In genomic region chr6:158762787-158763439, GRCh38 we compare ENCODE assay signal across 14 cellular contexts. TPM values are rescaled to one million over a fixed set of nuclear protein-coding genes. Genes with fewer than 3 reads are reported as not detected.
DNase-seq lines count a peak whose midpoint lies in the region; ATAC-seq, FAIRE-seq and TF ChIP-seq lines count a peak whose summit lies in the region.
"Had no signal": no experiment of that assay in that cellular context is flagged by ENCODE, and none has a peak within 500 bp of the region (broad histone marks: within the 10 kb centered on the region; RNA-seq: fewer than 3 reads in every experiment).

No MANE protein-coding gene starts in this region.

- H2BK15ac ChIP-seq in H1 (ENCODE audit: low read length) = no peak overlapping the region

- H3K4me2 ChIP-seq in H1 (ENCODE audit: insufficient read depth in 1 of 2, low read depth in 2 of 2, low read length in 2 of 2) = no peak overlapping the region

- H3K23me2 ChIP-seq in H1 (ENCODE audit: low read depth, low read length) = no peaks in the 10 kb centered on the region; the same call in 1 of the 2 replicates

- peaks cover 18 to 35% (median 24%) of the 10 kb centered on the region in 4 experiments for H3K36me3 ChIP-seq in H1 (ENCODE audit: control insufficient read depth in 2 of 4, insufficient read depth in 4 of 4, low read length in 3 of 4)
- H3K36me3 ChIP-seq in naive thymus-derived CD4-positive, alpha-beta T cell (ENCODE audit: control insufficient read depth in 2 of 3, insufficient read depth in 3 of 3, low read length in 3 of 3) = peaks cover 0 to 88% (median 14%) of the 10 kb centered on the region in 3 experiments

- no peak overlapping the region for H2BK20ac ChIP-seq in H1 (ENCODE audit: low read length)

- peaks cover 0 to 15% (median 8%) of the 10 kb centered on the region in 4 experiments; a peak in 6 of 7 replicates for H3K4me1 ChIP-seq in H1 (replicated peaks in 1 of 4; ENCODE audit: control insufficient read depth in 3 of 4, insufficient read depth in 4 of 4, low read length in 3 of 4)
- H3K4me1 ChIP-seq in naive thymus-derived CD4-positive, alpha-beta T cell (ENCODE audit: control insufficient read depth in 2 of 2, insufficient read depth in 2 of 2, low read length in 2 of 2) = no peaks in the 10 kb centered on the region

- H3K9ac ChIP-seq in H1 (replicated peaks in 1 of 4; ENCODE audit: extremely low read depth in 1 of 4, low read depth in 3 of 4, low read length in 3 of 4) = no peak overlapping the region; a peak in 1 of 7 replicates

- H3K27ac ChIP-seq in H1 (ENCODE audit: low read depth, low read length) = 0 out of 2 replicates have a peak overlapping the region, but pooled peaks have one; percentile 11
- peak overlapping the region; percentile 34 for H3K27ac ChIP-seq in naive thymus-derived CD4-positive, alpha-beta T cell (ENCODE audit: low read depth, low read length)
- H3K27ac ChIP-seq: HL-60 had no signal

- CTCF ChIA-PET in Calu3 (lab: Charles Lee) (interaction anchor here (0.5 to 1.1 kb wide), 2 partner anchors 10 to 24 kb away, joined by 3 to 5 read pairs; no protein-coding TSS in a partner anchor), H1 (lab: Charles Lee; ENCODE audit: partially characterized antibody) (interaction anchor here (0.7 to 2.7 kb wide), 11 partner anchors 10 to 340 kb away, joined by 3 to 7 read pairs (median 4); no protein-coding TSS in a partner anchor)
- CTCF ChIA-PET in naive thymus-derived CD4-positive, alpha-beta T cell (lab: Charles Lee) = no interaction called here

- TF ChIP-seq POLR2A in H1 (IDR thresholded peaks at IDR 0.05; ENCODE audit: control extremely low read depth in 1 of 2, low read depth in 2 of 2, low read length in 2 of 2) = no peak

- peaks cover 94% of the 10 kb centered on the region for H3K36me3 Mint-ChIP-seq in Calu3 (ENCODE audit: insufficient read depth, unreplicated experiment)
- peaks cover 10 to 59% (median 25%) of the 10 kb centered on the region in 5 donors for H3K36me3 Mint-ChIP-seq in naive thymus-derived CD4-positive, alpha-beta T cell

- H3K4me3 Mint-ChIP-seq in Calu3 (ENCODE audit: low read depth, unreplicated experiment) = no peak overlapping the region
- H3K4me3 Mint-ChIP-seq in naive thymus-derived CD4-positive, alpha-beta T cell = no peak overlapping the region

- no TSS peak for BruUV-seq in Calu3 (replicated peaks; lab: Mats Ljungman, UMichigan)

- no peak for ATAC-seq in naive thymus-derived CD4-positive, alpha-beta T cell
- ATAC-seq in GM21529 (IDR thresholded peaks at IDR 0.05; ENCODE audit: unreplicated experiment) (no peak), HG03159 (IDR thresholded peaks at IDR 0.05; ENCODE audit: unreplicated experiment) (no peak)

- TF ChIP-seq CTCF in Calu3 (IDR thresholded peaks at IDR 0.05; ENCODE audit: unreplicated experiment) (no peak), H1 (IDR thresholded peaks at IDR 0.05; ENCODE audit: control extremely low read depth in 1 of 3, insufficient read depth in 1 of 3, low read depth in 1 of 3, low read length in 3 of 3) (no peak)

- no peak overlapping the region for H2BK5ac ChIP-seq in H1 (ENCODE audit: low read depth, low read length)

- H2AFZ ChIP-seq in H1 (ENCODE audit: low read length) = no peak overlapping the region

- no peak for TF ChIP-seq RAD21 in H1 (IDR thresholded peaks at IDR 0.05 in 1 of 2, conservative IDR thresholded peaks at IDR 0.05 in 1 of 2; ENCODE audit: low read depth in 2 of 2, low read length in 2 of 2)

- H4K5ac ChIP-seq in H1 (ENCODE audit: insufficient read length, low read depth, low read length) = no peak overlapping the region

- H3K23ac ChIP-seq in H1 (ENCODE audit: insufficient read length) = no peak overlapping the region

- H3K27ac Mint-ChIP-seq in Calu3 (ENCODE audit: unreplicated experiment) = peak overlapping the region; percentile 84
- H3K27ac Mint-ChIP-seq in naive thymus-derived CD4-positive, alpha-beta T cell = peak overlapping the region in 7 of 9 donors; percentile 1 to 75 (median 55)

- H3K4me3 ChIP-seq in H1 (ENCODE audit: extremely low read depth in 1 of 4, insufficient read depth in 2 of 4, low read depth in 3 of 4, low read length in 4 of 4) = no peak overlapping the region
- H3K4me3 ChIP-seq in naive thymus-derived CD4-positive, alpha-beta T cell (ENCODE audit: low read length) = no peak overlapping the region

- H3K27me3 Mint-ChIP-seq in Calu3 (ENCODE audit: unreplicated experiment) = no peaks in the 10 kb centered on the region
- no peaks in the 10 kb centered on the region for H3K27me3 Mint-ChIP-seq in naive thymus-derived CD4-positive, alpha-beta T cell

- no peaks in the 10 kb centered on the region for H3K79me1 ChIP-seq in H1 (ENCODE audit: low read depth, low read length)

- no peak overlapping the region for H2BK120ac ChIP-seq in H1 (replicated peaks; ENCODE audit: low read depth, low read length)

- H3K4ac ChIP-seq in H1 (replicated peaks; ENCODE audit: insufficient read length, low read depth, low read length) = no peak overlapping the region

- peak overlapping the region; percentile 24; the same call in 1 of the 2 replicates for H2AK5ac ChIP-seq in H1 (ENCODE audit: low read depth, low read length)

- no peak for DNase-seq in Calu3
- peak; percentile 94 for DNase-seq in OCI-M1 (lab: John Stamatoyannopoulos, UW)
- no peak for DNase-seq in H1 (ENCODE audit: low read depth in 1 of 2, low spot score in 2 of 2)
- no peak for DNase-seq in naive thymus-derived CD4-positive, alpha-beta T cell
- DNase-seq in activated CD4-positive, CD25-positive, alpha-beta regulatory T cell (lab: John Stamatoyannopoulos, UW) = no peak
- DNase-seq in D341Med (ENCODE audit: low spot score) = no peak
- DNase-seq: dermis blood vessel endothelial cell, DMS79 treated with DMSO at 0.1 percent for 48 hours, NCI-H187 treated with DMSO at 0.1 percent for 48 hours, occipital lobe had no signal

- H3K9me3 Mint-ChIP-seq in Calu3 (ENCODE audit: low read depth, unreplicated experiment) = no peaks in the 10 kb centered on the region
- no peaks in the 10 kb centered on the region for H3K9me3 Mint-ChIP-seq in naive thymus-derived CD4-positive, alpha-beta T cell

- H4K8ac ChIP-seq in H1 (ENCODE audit: extremely low read depth, insufficient read depth, low read length) = no peak overlapping the region

- intact Hi-C loops in Calu3 (cut with micrococcal nuclease; ENCODE audit: unreplicated experiment) = loop anchor here (2.0 kb wide), 1 partner anchor 44 kb away; no protein-coding TSS in a partner anchor
- intact Hi-C loops in naive thymus-derived CD4-positive, alpha-beta T cell (cut with micrococcal nuclease) = no loop called here

- 86% methylated on average over 12 of the region's 12 CpGs; no CpG with 5 or more reads in 1 of the 2 experiments for WGBS in H1 (ENCODE audit: extremely low coverage in 1 of 2, insufficient coverage in 1 of 2, insufficient read length in 1 of 2, insufficient replicate concordance in 2 of 2, low coverage in 1 of 2, low lambda C conversion rate in 2 of 2, missing lambda C conversion rate in 1 of 2), 2 experiments

- POLR2A ChIA-PET in H1 (lab: Charles Lee; ENCODE audit: partially characterized antibody) = interaction anchor here (1.1 to 9.0 kb wide), 22 partner anchors 8 to 226 kb away, joined by 3 to 75 read pairs (median 7); partner anchors contain the start of gene EZR
- POLR2A ChIA-PET in naive thymus-derived CD4-positive, alpha-beta T cell (lab: Charles Lee) = interaction anchor here (1.1 kb wide), 1 partner anchor 8 kb away, joined by 4 read pairs; no protein-coding TSS in a partner anchor

- no peaks in the 10 kb centered on the region for H3K79me2 ChIP-seq in H1 (ENCODE audit: control insufficient read depth in 1 of 2, insufficient read depth in 2 of 2, low read length in 2 of 2)

- H4K20me1 ChIP-seq in H1 (replicated peaks in 1 of 2; ENCODE audit: control insufficient read depth in 1 of 2, insufficient read depth in 2 of 2, low read length in 2 of 2) = peaks cover 1 to 8% of the 10 kb centered on the region in 2 experiments

- no peak for TF ChIP-seq EP300 in H1 (IDR thresholded peaks at IDR 0.05; ENCODE audit: borderline replicate concordance in 1 of 2, low read depth in 2 of 2, low read length in 2 of 2)

- no peaks in the 10 kb centered on the region for H3K9me3 ChIP-seq in H1 (ENCODE audit: insufficient read depth in 2 of 2, low read depth in 1 of 2, low read length in 1 of 2)
- H3K9me3 ChIP-seq in naive thymus-derived CD4-positive, alpha-beta T cell (ENCODE audit: control insufficient read depth in 2 of 3, low read length in 3 of 3) = no peaks in the 10 kb centered on the region

- no peak overlapping the region for H3K14ac ChIP-seq in H1 (ENCODE audit: insufficient read length)

- no peak overlapping the region for H3K56ac ChIP-seq in H1 (replicated peaks; ENCODE audit: insufficient read length, low read depth, low read length)

- H4K91ac ChIP-seq in H1 (replicated peaks; ENCODE audit: insufficient read length, low read length) = no peak overlapping the region

- H3K18ac ChIP-seq in H1 (ENCODE audit: extremely low read depth, low read length) = no peak overlapping the region

- H3K27me3 ChIP-seq in H1 (replicated peaks in 1 of 4; ENCODE audit: control insufficient read depth in 3 of 4, extremely low read depth in 1 of 4, insufficient read depth in 3 of 4, low read length in 3 of 4) = no peaks in the 10 kb centered on the region
- H3K27me3 ChIP-seq in naive thymus-derived CD4-positive, alpha-beta T cell (ENCODE audit: control insufficient read depth in 2 of 2, insufficient read depth in 2 of 2, low read length in 2 of 2) = no peaks in the 10 kb centered on the region

- peak overlapping the region; percentile 78; the same call in 1 of the 2 replicates for H2BK12ac ChIP-seq in H1 (ENCODE audit: low read depth, low read length)

- peaks cover 39% of the 10 kb centered on the region for H3K4me1 Mint-ChIP-seq in Calu3 (ENCODE audit: low read depth, unreplicated experiment)
- H3K4me1 Mint-ChIP-seq in naive thymus-derived CD4-positive, alpha-beta T cell = peaks cover 0 to 1% (median 0%) of the 10 kb centered on the region in 7 donors

- no peak for FAIRE-seq in H1 (lab: Jason Lieb, UNC)
- FAIRE-seq: H54 had no signal

TF ChIP-seq in H1, 55 proteins besides CTCF, POLR2A, EP300 and RAD21:
- no peak for TF ChIP-seq SIRT6 (IDR thresholded peaks at IDR 0.05; ENCODE audit: low read length)
- TF ChIP-seq POLR2AphosphoS5 (IDR thresholded peaks at IDR 0.05; ENCODE audit: low read depth, low read length) = peak; percentile 61

RNA-seq across cellular contexts. Expression of gene EZR, which starts 56.3 kb away (rescaled TPM):
- total RNA-seq in Calu3 (2022) = 935 and 954 TPM in 2 replicates
- 286 and 287 TPM in 2 replicates for total RNA-seq in H1 (2021; fragmentation: NEBNext Ultra II Directional; extraction: Animal tissue kit (Norgen Biotek cat#: 25700))
- 122 and 138 TPM in 2 replicates for polyA plus RNA-seq in H1 (2011; rRNA removed)
- 180 TPM for polyA plus RNA-seq in H1 (2011; cell fraction: cytosol; rRNA removed)
- polyA plus RNA-seq in H1 (2011; cell fraction: nucleus; rRNA removed) = 214 TPM
- polyA plus RNA-seq in H1 (2012, experiment 1 of 2) = 182 to 212 TPM (median 197 TPM) in 4 replicates
- polyA plus RNA-seq in H1 (2012, experiment 2 of 2) = 94.1 TPM
- polyA plus RNA-seq in H1 (2013, experiment 1 of 2) = 180 TPM
- polyA plus RNA-seq in H1 (2013, experiment 2 of 2) = 182 TPM
- polyA minus RNA-seq in H1 (2011; rRNA and poly(A)+ RNA removed) = 153 and 157 TPM in 2 replicates
- 91.7 TPM for polyA minus RNA-seq in H1 (2011; cell fraction: cytosol; rRNA and poly(A)+ RNA removed)
- polyA minus RNA-seq in H1 (2011; cell fraction: nucleus; rRNA and poly(A)+ RNA removed) = 77.4 TPM
- total RNA-seq in naive thymus-derived CD4-positive, alpha-beta T cell = 100 to 1,000 TPM; 132 to 201 (median 163) TPM
- 100 to 1,000 TPM; 115 to 140 TPM for polyA plus RNA-seq in naive thymus-derived CD4-positive, alpha-beta T cell
